10 cellular contexts compared by ENCODE assay signal in the genomic region with DNA sequence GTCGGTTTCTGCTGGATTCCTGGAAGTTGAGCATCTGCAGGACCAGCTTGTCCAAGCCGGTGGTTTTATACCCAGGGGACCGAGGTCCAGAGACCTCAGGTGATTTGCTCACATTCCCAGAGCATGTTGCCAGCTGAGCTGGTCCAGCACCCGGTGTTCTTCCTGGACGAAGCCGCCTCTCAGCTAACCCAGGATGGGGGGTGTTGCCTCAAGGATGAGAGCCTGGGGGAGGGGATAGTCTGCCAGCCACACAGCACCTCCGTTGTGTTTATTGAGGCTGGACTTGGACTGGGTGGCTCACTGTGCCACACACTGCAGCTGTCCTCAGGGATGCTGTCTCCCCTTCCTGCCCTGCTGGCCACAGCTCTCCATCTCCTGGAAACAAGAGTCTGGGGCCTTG. TPM values are rescaled to one million over a fixed set of nuclear protein-coding genes. Genes with fewer than 3 reads are reported as not detected.
A peak's percentile ranks its signal among the peaks of the same experiment; 100 is the strongest.
DNase-seq lines count a peak whose midpoint lies in the region; ATAC-seq, FAIRE-seq and TF ChIP-seq lines count a peak whose summit lies in the region.
"Had no signal": no experiment of that assay in that cellular context is flagged by ENCODE, and none has a peak within 500 bp of the region (broad histone marks: within the 10 kb centered on the region; RNA-seq: fewer than 3 reads in every experiment).

No MANE protein-coding gene starts in this region.

- no peak for ATAC-seq in heart right ventricle
- no peak for ATAC-seq in GM19351 (IDR thresholded peaks at IDR 0.05; ENCODE audit: unreplicated experiment)
- ATAC-seq in HG03139 (IDR thresholded peaks at IDR 0.05; ENCODE audit: unreplicated experiment): no peak
- no peak for ATAC-seq in GM19397 (IDR thresholded peaks at IDR 0.05; ENCODE audit: unreplicated experiment)

- peaks cover 62% of the 10 kb centered on the region for H3K79me2 ChIP-seq in SU-DHL-6 (ENCODE audit: insufficient read depth, low read length)

- H3K27me3 ChIP-seq in left ventricle myocardium inferior (ENCODE audit: low read depth): no peaks in the 10 kb centered on the region
- H3K27me3 ChIP-seq in heart right ventricle: no peaks in the 10 kb centered on the region
- no peaks in the 10 kb centered on the region for H3K27me3 ChIP-seq in SU-DHL-6 (ENCODE audit: low read length)
- no peaks in the 10 kb centered on the region for H3K27me3 ChIP-seq in subcutaneous abdominal adipose tissue (ENCODE audit: control insufficient read depth in 5 of 5, insufficient read depth in 4 of 5, low read length in 5 of 5)

- H3K4me1 ChIP-seq in left ventricle myocardium inferior: peaks cover 64% of the 10 kb centered on the region
- peaks cover 26 to 64% (median 53%) of the 10 kb centered on the region in 9 donors for H3K4me1 ChIP-seq in heart right ventricle
- H3K4me1 ChIP-seq in subcutaneous abdominal adipose tissue (ENCODE audit: control insufficient read depth in 5 of 5, insufficient read depth in 5 of 5, low read length in 5 of 5): peaks cover 4 to 58% (median 46%) of the 10 kb centered on the region in 5 donors

- no peak for TF ChIP-seq CTCF in left ventricle myocardium inferior (IDR thresholded peaks at IDR 0.05; ENCODE audit: borderline replicate concordance)
- no peak for TF ChIP-seq CTCF in heart right ventricle (IDR thresholded peaks at IDR 0.05)
- TF ChIP-seq CTCF in SU-DHL-6 (IDR thresholded peaks at IDR 0.05; ENCODE audit: insufficient read depth, low read length, poor library complexity, severe bottlenecking): no peak

- H3K9me3 ChIP-seq in left ventricle myocardium inferior (replicated peaks) (no peaks in the 10 kb centered on the region), heart right ventricle (no peaks in the 10 kb centered on the region), SU-DHL-6 (ENCODE audit: insufficient read depth, low read length) (no peaks in the 10 kb centered on the region), subcutaneous abdominal adipose tissue (ENCODE audit: control insufficient read depth in 5 of 5, low read length in 5 of 5) (no peaks in the 10 kb centered on the region)
- H3K9me3 ChIP-seq: neutrophil had no signal

- FAIRE-seq in frontal cortex (lab: Jason Lieb, UNC): no peak

- H3K36me3 ChIP-seq in left ventricle myocardium inferior (no peaks in the 10 kb centered on the region), heart right ventricle (no peaks in the 10 kb centered on the region), SU-DHL-6 (ENCODE audit: low read length) (no peaks in the 10 kb centered on the region), subcutaneous abdominal adipose tissue (ENCODE audit: control insufficient read depth in 5 of 5, insufficient read depth in 5 of 5, low read length in 5 of 5) (no peaks in the 10 kb centered on the region)
- H3K36me3 ChIP-seq: neutrophil had no signal

- no peak overlapping the region for H2AFZ ChIP-seq in SU-DHL-6 (ENCODE audit: low read depth, low read length, severe bottlenecking)

- intact Hi-C loops in left ventricle myocardium inferior (cut with micrococcal nuclease) (no loop called here), heart right ventricle (cut with DNase I) (no loop called here)

- peak overlapping the region; percentile 77 for H3K4me2 ChIP-seq in SU-DHL-6 (ENCODE audit: low read depth, low read length, poor library complexity, severe bottlenecking)

- H3F3A ChIP-seq in SU-DHL-6 (ENCODE audit: insufficient read depth): peaks cover 6% of the 10 kb centered on the region; the same call in 1 of the 2 replicates

- no peaks in the 10 kb centered on the region; the same call in 1 of the 2 replicates for H4K20me1 ChIP-seq in SU-DHL-6 (ENCODE audit: low read depth, low read length)

- H3K27ac ChIP-seq in left ventricle myocardium inferior (replicated peaks) (no peak overlapping the region), heart right ventricle (peak overlapping the region in 1 of 10 donors; percentile 59), SU-DHL-6 (ENCODE audit: low read depth, low read length) (peak overlapping the region; percentile 34; the same call in 1 of the 2 replicates), subcutaneous abdominal adipose tissue (ENCODE audit: low read depth, low read length) (no peak overlapping the region)
- H3K27ac ChIP-seq: neutrophil had no signal

- H3K9me2 ChIP-seq in SU-DHL-6 (replicated peaks; ENCODE audit: insufficient read depth, low read length): no peaks in the 10 kb centered on the region

- H3K9ac ChIP-seq in SU-DHL-6 (ENCODE audit: low read length) (peak overlapping the region; percentile 80), subcutaneous abdominal adipose tissue (ENCODE audit: low read length in 5 of 5) (peak overlapping the region in 1 of 5 donors; percentile 60)

- peak overlapping the region; percentile 76 for H3K4me3 ChIP-seq in left ventricle myocardium inferior
- H3K4me3 ChIP-seq in heart right ventricle: peak overlapping the region in 5 of 10 donors; percentile 73 to 96 (median 74)
- H3K4me3 ChIP-seq in SU-DHL-6 (ENCODE audit: insufficient read depth, low read length, poor library complexity, severe bottlenecking): peak overlapping the region; percentile 65
- peak overlapping the region in 4 of 5 donors; percentile 63 to 78 (median 70) for H3K4me3 ChIP-seq in subcutaneous abdominal adipose tissue (ENCODE audit: low read depth in 1 of 5, low read length in 5 of 5)

- 64 to 68% methylated on average over 7 of the region's 7 CpGs for WGBS in heart right ventricle, 2 donors

- DNase-seq in left ventricle myocardium inferior: no peak
- no peak for DNase-seq in heart right ventricle
- DNase-seq in frontal cortex (ENCODE audit: low spot score in 2 of 2): peak; percentile 6 to 9
- DNase-seq: NCI-H1105 treated with DMSO at 0.1 percent for 48 hours had no signal

RNA-seq across cellular contexts. Expression of gene TMEM201, which starts 1.5 kb away (rescaled TPM):
- total RNA-seq in left ventricle myocardium inferior (21.1 TPM), heart right ventricle (10 to 100 TPM; 13.3 to 26.0 (median 18.3) TPM), frontal cortex (3.7 TPM)
- 10 to 100 TPM; 10.7 to 13.7 TPM for polyA plus RNA-seq in heart right ventricle

RNA-seq across cellular contexts. Expression of gene SLC25A33, which starts 50.9 kb away (rescaled TPM):
- total RNA-seq in left ventricle myocardium inferior (6.2 TPM), heart right ventricle (1 to 10 TPM; 2.8 to 7.7 (median 5.4) TPM), frontal cortex (12.2 TPM)
- polyA plus RNA-seq in heart right ventricle: 1 to 10 TPM; 2.9 to 5.7 TPM

Comparison
In these comparisons a context has a peak if more than half of its experiments do, and no peak if none do; other contexts are left out.
1. DNase-seq: peak in frontal cortex (2 of 2); none in left ventricle myocardium inferior (single experiment) and heart right ventricle (0 of 2).